In the genomic region with DNA sequence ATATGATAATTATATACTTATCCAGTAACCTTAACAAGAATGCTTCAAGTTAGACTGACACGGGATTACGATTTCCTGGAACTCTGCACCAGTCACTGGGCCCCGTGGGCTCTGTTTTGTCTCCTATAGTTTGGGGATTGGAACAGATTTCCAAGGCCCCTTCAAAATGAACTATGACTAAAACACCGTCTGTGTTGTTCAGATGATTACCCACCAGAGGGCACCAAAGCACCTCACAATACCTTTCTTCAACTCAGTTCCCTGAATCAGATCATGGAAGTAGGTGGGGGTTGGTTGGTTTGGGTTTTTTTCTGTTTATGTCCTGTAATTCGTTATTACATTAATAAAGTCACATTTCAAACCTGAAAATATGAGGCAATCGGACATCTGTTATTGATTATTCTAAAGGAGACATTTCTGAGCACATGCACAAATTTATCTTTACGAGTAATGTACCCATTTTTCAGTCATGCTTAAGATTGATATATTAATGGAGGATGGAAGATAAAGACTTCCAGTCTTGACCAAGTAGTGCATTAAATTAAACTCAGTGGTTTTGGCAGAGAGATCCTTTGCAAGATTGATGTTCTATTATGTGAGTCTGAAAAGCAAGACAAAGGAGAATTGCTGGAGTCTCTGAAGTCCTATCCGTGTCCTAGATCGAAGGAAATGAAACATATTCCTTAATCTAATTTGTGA, we compare ENCODE assay signal across 8 cellular contexts.
DNase-seq lines count a peak whose midpoint lies in the region; ATAC-seq and TF ChIP-seq lines count a peak whose summit lies in the region.

No MANE protein-coding gene starts in this region.

- intact Hi-C loops in psoas muscle (cut with DNase I): loop anchor here in 1 of 2 donors (2.0 kb wide), 1 partner anchor 235 kb away; no protein-coding TSS in a partner anchor

- H3K4me3 Mint-ChIP-seq in HFFc6: no peak overlapping the region

- H3K27me3 Mint-ChIP-seq in HFFc6 (ENCODE audit: insufficient read depth): peaks cover 2% of the 10 kb centered on the region

- H3K4me1 Mint-ChIP-seq in HFFc6 (ENCODE audit: low read depth): peaks cover 56% of the 10 kb centered on the region

- H3K9ac ChIP-seq in SK-N-MC (ENCODE audit: insufficient read length): no peak overlapping the region

- peaks cover 3% of the 10 kb centered on the region; the same call in 1 of the 2 replicates for H3K9me3 Mint-ChIP-seq in HFFc6

- H3K9me3 ChIP-seq in SK-N-MC (ENCODE audit: low read depth, low read length): no peaks in the 10 kb centered on the region
- no peaks in the 10 kb centered on the region for H3K9me3 ChIP-seq in cardiac muscle cell (ENCODE audit: low read depth)
- no peaks in the 10 kb centered on the region for H3K9me3 ChIP-seq in psoas muscle

- peak; percentile 66 for TF ChIP-seq CTCF in GM12864 (IDR thresholded peaks at IDR 0.05; ENCODE audit: low read depth, low read length, missing control alignments)
- TF ChIP-seq CTCF in HFFc6 (IDR thresholded peaks at IDR 0.05): peak; percentile 96
- TF ChIP-seq CTCF in cardiac muscle cell (IDR thresholded peaks at IDR 0.05; ENCODE audit: low read depth, low read length): peak; percentile 67
- peak; percentile 82 for TF ChIP-seq CTCF in psoas muscle (IDR thresholded peaks at IDR 0.05)

- peaks cover 5% of the 10 kb centered on the region for H3K36me3 Mint-ChIP-seq in HFFc6 (ENCODE audit: low read depth)

- H3K36me3 ChIP-seq in SK-N-MC (ENCODE audit: insufficient read depth, low read length) (no peaks in the 10 kb centered on the region), cardiac muscle cell (no peaks in the 10 kb centered on the region), psoas muscle (ENCODE audit: insufficient read depth in 1 of 2, low read depth in 1 of 2) (no peaks in the 10 kb centered on the region)

- H3K27ac Mint-ChIP-seq in HFFc6: no peak overlapping the region

- no peak overlapping the region for H3K4me3 ChIP-seq in GM12864 (ENCODE audit: low read depth, low read length)
- H3K4me3 ChIP-seq in SK-N-MC: no peak overlapping the region
- no peak overlapping the region for H3K4me3 ChIP-seq in cardiac muscle cell
- no peak overlapping the region for H3K4me3 ChIP-seq in psoas muscle

- H3K4me1 ChIP-seq in cardiac muscle cell (ENCODE audit: low read depth) (no peaks in the 10 kb centered on the region), psoas muscle (no peaks in the 10 kb centered on the region)

- 31 to 33% (median 32%) methylated on average over 9 of the region's 9 CpGs for WGBS in psoas muscle, 3 donors

- H3K27ac ChIP-seq in SK-N-MC (no peak overlapping the region), cardiac muscle cell (no peak overlapping the region), psoas muscle (no peak overlapping the region)

- ATAC-seq in psoas muscle: peak; percentile 73 to 92 (median 82)

- peak; percentile 53 for DNase-seq in GM12864 (ENCODE audit: low read depth)
- peak; percentile 65 for DNase-seq in HFFc6
- DNase-seq in NCI-H1105 (lab: John Stamatoyannopoulos, UW): peak; percentile 49
- peak; percentile 69 for DNase-seq in SK-N-MC (ENCODE audit: low read depth, low spot score)
- DNase-seq in activated naive CD4-positive, alpha-beta T cell treated with anti-CD3 and anti-CD28 coated beads, Interleukin-2, amount 50 U/mL, for 16 hours: peak; percentile 48
- DNase-seq in cardiac muscle cell (ENCODE audit: low read depth in 1 of 2, low spot score in 1 of 2): peak; percentile 82 to 84
- peak in 1 of 2 donors; percentile 28 for DNase-seq in psoas muscle
- DNase-seq in NK-92 treated with Interleukin-12 subunit alpha and Interleukin-12 subunit beta, amount 100 ng/mL, for 24 hours (lab: John Stamatoyannopoulos, UW): no peak

- H3K27me3 ChIP-seq in cardiac muscle cell (no peaks in the 10 kb centered on the region), psoas muscle (ENCODE audit: insufficient read depth in 3 of 3, low read length in 2 of 3) (no peaks in the 10 kb centered on the region)
